Comparison of ENCODE assay signal across 33 cellular contexts in the genomic region with DNA sequence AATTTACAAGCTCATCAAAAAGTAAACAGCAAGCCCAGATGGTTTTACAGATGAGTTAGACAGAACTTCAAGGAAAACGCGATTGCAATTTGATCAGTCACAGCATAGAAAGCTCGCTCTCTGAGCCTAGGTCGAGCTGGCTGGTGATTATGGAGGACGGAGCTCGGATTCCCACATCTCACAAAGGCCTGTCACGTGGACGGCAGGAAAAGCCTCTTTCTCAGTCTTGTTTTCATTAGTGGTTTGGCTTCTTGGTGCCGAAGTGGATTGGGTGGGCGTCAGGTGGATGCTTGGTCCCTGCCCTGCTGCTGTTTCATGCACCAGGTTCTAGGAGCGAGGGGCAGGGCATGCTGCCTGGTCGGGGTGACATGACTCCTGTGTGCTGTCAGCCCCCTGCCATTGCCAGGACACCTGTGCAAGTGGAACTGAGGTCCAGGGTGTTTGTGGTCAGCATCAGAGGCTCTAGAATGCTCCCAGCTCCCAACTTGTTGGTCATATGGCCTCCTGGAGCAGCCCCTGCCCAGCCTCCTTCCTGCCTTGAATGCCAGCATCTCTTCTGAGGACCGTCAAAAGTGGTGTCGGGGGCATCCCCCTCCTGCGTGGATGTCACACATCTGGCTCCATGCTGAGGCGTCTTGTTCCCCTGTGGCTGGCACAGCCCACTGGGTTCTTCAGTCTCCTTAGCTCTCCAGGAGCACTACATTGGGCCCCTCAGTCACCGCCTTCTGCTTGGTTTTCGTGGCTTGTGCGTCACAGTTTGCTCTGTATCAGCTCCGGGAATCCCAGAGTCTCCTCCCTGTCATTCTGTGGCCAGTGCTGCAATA. TPM values are rescaled to one million over a fixed set of nuclear protein-coding genes. Genes with fewer than 3 reads are reported as not detected.
DNase-seq lines count a peak whose midpoint lies in the region; ATAC-seq, FAIRE-seq and TF ChIP-seq lines count a peak whose summit lies in the region.
"Had no signal": no experiment of that assay in that cellular context is flagged by ENCODE, and none has a peak within 500 bp of the region (broad histone marks: within the 10 kb centered on the region; RNA-seq: fewer than 3 reads in every experiment).

No MANE protein-coding gene starts in this region.

- H3K4me1 ChIP-seq in breast epithelium, result no peaks in the 10 kb centered on the region
- H3K4me1 ChIP-seq: A549, lower lobe of right lung, right lobe of liver, SJSA1, uterus had no signal

- CTCF ChIA-PET in MCF 10A (lab: Yijun Ruan, JAX), result interaction anchor here (1.1 kb wide), 1 partner anchor 8 kb away, joined by 4 read pairs; no protein-coding TSS in a partner anchor

- no peak overlapping the region for H3K27ac ChIP-seq in breast epithelium
- H3K27ac ChIP-seq in coronary artery, result no peak overlapping the region
- H3K27ac ChIP-seq: A549, epithelial cell of prostate, lower lobe of right lung, neural progenitor cell, right lobe of liver, SJSA1, uterus had no signal

- no peaks in the 10 kb centered on the region for H3K27me3 ChIP-seq in breast epithelium
- H3K27me3 ChIP-seq: neural progenitor cell, right lobe of liver, SJSA1, uterus had no signal

- TF ChIP-seq POLR2A in breast epithelium (IDR thresholded peaks at IDR 0.05) (no peak), H54 (IDR thresholded peaks at IDR 0.05; ENCODE audit: low read depth, low read length) (no peak)

- no peak for TF ChIP-seq CTCF in breast epithelium (IDR thresholded peaks at IDR 0.05)
- no peak for TF ChIP-seq CTCF in MCF 10A (IDR thresholded peaks at IDR 0.05; ENCODE audit: unreplicated experiment)
- no peak for TF ChIP-seq CTCF in coronary artery (IDR thresholded peaks at IDR 0.05)
- TF ChIP-seq CTCF in natural killer cell (IDR thresholded peaks at IDR 0.05), result no peak

- H3K36me3 ChIP-seq in breast epithelium, result no peaks in the 10 kb centered on the region
- H3K36me3 ChIP-seq: lower lobe of right lung, neural progenitor cell, right lobe of liver, SJSA1, uterus had no signal

- H3K36me3 Mint-ChIP-seq in MCF 10A (ENCODE audit: insufficient read depth, unreplicated experiment), result no peaks in the 10 kb centered on the region
- no peaks in the 10 kb centered on the region for H3K36me3 Mint-ChIP-seq in natural killer cell
- H3K36me3 Mint-ChIP-seq: neural progenitor cell; stimulated activated naive B cell treated with anti-CD40 and anti-IgM and Interleukin-4, amounts not matched to agents 10 μg/mL and 1 μg/mL and 100 μg/mL, for 72 hours had no signal

- H3K4me1 Mint-ChIP-seq in MCF 10A (ENCODE audit: insufficient read depth, unreplicated experiment) (no peaks in the 10 kb centered on the region), natural killer cell (no peaks in the 10 kb centered on the region)
- H3K4me1 Mint-ChIP-seq: activated B cell treated with CpG ODN at 0.5 μM for 24 hours; B cell; stimulated activated naive B cell treated with anti-CD40 and anti-IgM and Interleukin-4, amounts not matched to agents 10 μg/mL and 1 μg/mL and 100 μg/mL, for 72 hours had no signal

- H3K27ac Mint-ChIP-seq in MCF 10A (ENCODE audit: low read depth, unreplicated experiment), result no peak overlapping the region
- no peak overlapping the region for H3K27ac Mint-ChIP-seq in natural killer cell
- H3K27ac Mint-ChIP-seq: activated B cell treated with CpG ODN at 0.5 μM for 24 hours; B cell; HFFc6; neural progenitor cell; stimulated activated naive B cell treated with anti-CD40 and anti-IgM and Interleukin-4, amounts not matched to agents 10 μg/mL and 1 μg/mL and 100 μg/mL, for 72 hours had no signal

- DNase-seq in breast epithelium (ENCODE audit: low spot score in 2 of 2) (peak; percentile 12 to 31), MCF 10A (ENCODE audit: unreplicated experiment) (no peak), coronary artery (ENCODE audit: low spot score) (peak; percentile 47), natural killer cell (peak; percentile 1), H4 (ENCODE audit: low spot score) (no peak), H54 (ENCODE audit: insufficient read length, low spot score) (no peak), G401 (ENCODE audit: low spot score) (no peak)
- DNase-seq: activated B cell treated with CpG ODN at 0.5 μM for 24 hours; activated CD4-positive, alpha-beta T cell treated with anti-CD3 and anti-CD28 coated beads, Interleukin-2, amount 50 U/mL, for 1 hour; activated T-cell treated with anti-CD3 and anti-CD28 coated beads for 4 hours; cerebellar nuclear complex; DMS53; effector CD4-positive, alpha-beta T cell; HFFc6; Karpas-422; lower lobe of right lung; NCI-H1436 treated with DMSO at 0.1 percent for 48 hours; NCI-H2107; NCI-H446 treated with DMSO at 0.1 percent for 48 hours; NCI-H82; stimulated activated CD4-positive, alpha-beta T cell treated with anti-CD3 and anti-CD28 coated beads, Interleukin-4, amount 100 ng/mL, for 4 hours; stimulated activated naive B cell treated with anti-CD40 and anti-IgM and Interleukin-4, amounts not matched to agents 10 μg/mL and 1 μg/mL and 100 μg/mL, for 72 hours; uterus had no signal

- H3K9me3 ChIP-seq in breast epithelium, result no peaks in the 10 kb centered on the region
- H3K9me3 ChIP-seq: A549, lower lobe of right lung, right lobe of liver, SJSA1, uterus had no signal

- intact Hi-C loops in breast epithelium (cut with DNase I; ENCODE audit: low total_unique reads) (no loop called here), MCF 10A (cut with micrococcal nuclease) (no loop called here), natural killer cell (cut with micrococcal nuclease) (no loop called here)

- POLR2A ChIA-PET in MCF 10A (lab: Yijun Ruan, JAX), result no interaction called here

- no peaks in the 10 kb centered on the region for H3K9me3 Mint-ChIP-seq in MCF 10A (ENCODE audit: unreplicated experiment)
- H3K9me3 Mint-ChIP-seq in natural killer cell, result no peaks in the 10 kb centered on the region
- H3K9me3 Mint-ChIP-seq: activated B cell treated with CpG ODN at 0.5 μM for 24 hours; HFFc6; stimulated activated naive B cell treated with anti-CD40 and anti-IgM and Interleukin-4, amounts not matched to agents 10 μg/mL and 1 μg/mL and 100 μg/mL, for 72 hours had no signal

- H3K4me3 Mint-ChIP-seq in MCF 10A (ENCODE audit: unreplicated experiment) (no peak overlapping the region), natural killer cell (no peak overlapping the region)
- H3K4me3 Mint-ChIP-seq: activated B cell treated with CpG ODN at 0.5 μM for 24 hours; B cell; HFFc6; neural progenitor cell; stimulated activated naive B cell treated with anti-CD40 and anti-IgM and Interleukin-4, amounts not matched to agents 10 μg/mL and 1 μg/mL and 100 μg/mL, for 72 hours had no signal

- BruUV-seq in MCF 10A (replicated peaks; lab: Mats Ljungman, UMichigan), result no TSS peak

- no peak for FAIRE-seq in H54 (lab: Jason Lieb, UNC)
- FAIRE-seq: A549, G401.6, GM18507, keratinocyte had no signal

- ATAC-seq in natural killer cell (no peak), GM18498 (IDR thresholded peaks at IDR 0.05; ENCODE audit: unreplicated experiment) (no peak)
- ATAC-seq: A549; lower lobe of right lung; right lobe of liver; stimulated activated naive B cell treated with anti-CD40 and anti-IgM and Interleukin-4, amounts not matched to agents 10 μg/mL and 1 μg/mL and 100 μg/mL, for 72 hours had no signal

- in situ Hi-C loops in G401 (cut with HindIII; ENCODE audit: low sequenced_read_pairs), result no loop called here

- H3K4me3 ChIP-seq in breast epithelium (no peak overlapping the region), coronary artery (no peak overlapping the region)
- H3K4me3 ChIP-seq: A549, lower lobe of right lung, neural progenitor cell, right lobe of liver, SJSA1, uterus had no signal

- peaks cover 41% of the 10 kb centered on the region for H3K27me3 Mint-ChIP-seq in MCF 10A (ENCODE audit: insufficient read depth, unreplicated experiment)
- H3K27me3 Mint-ChIP-seq in natural killer cell (ENCODE audit: low read depth in 2 of 2), result no peaks in the 10 kb centered on the region
- H3K27me3 Mint-ChIP-seq: B cell; stimulated activated naive B cell treated with anti-CD40 and anti-IgM and Interleukin-4, amounts not matched to agents 10 μg/mL and 1 μg/mL and 100 μg/mL, for 72 hours had no signal

RNA-seq across cellular contexts. Expression of a gene that starts 24.7 kb away (rescaled TPM):
- total RNA-seq in breast epithelium (10 to 100 TPM in 1 of 3 donors, 1 to 10 TPM in 2; 1.6 to 14.4 (median 2.5) TPM), MCF 10A (2022) (0.61 and 0.79 TPM in 2 replicates), natural killer cell (under 1 TPM in 2 of 3 donors, not detected in 1; 0.02 to 0.15 TPM)
- total RNA-seq in H4 (2014; rRNA removed; shearing (Covaris generic)), result 1.6 and 2.3 TPM in 2 replicates
- 0.14 TPM in 1 of 2 replicates, not detected in the other for total RNA-seq in G401 (2014; rRNA removed; shearing (Covaris generic))
- total RNA-seq: activated B cell treated with CpG ODN at 0.5 μM for 24 hours had no signal

Comparison
In these comparisons a context has a peak if more than half of its experiments do, and no peak if none do; other contexts are left out.
1. DNase-seq: peak in breast epithelium (2 of 2), coronary artery (single experiment) and natural killer cell (single experiment); none in MCF 10A (single experiment), H4 (single experiment), H54 (single experiment) and G401 (single experiment).